7 cellular contexts compared by ENCODE assay signal in genomic region chr15:25849431-25849921, GRCh38. TPM values are rescaled to one million over a fixed set of nuclear protein-coding genes. Genes with fewer than 3 reads are reported as not detected.
A peak's percentile ranks its signal among the peaks of the same experiment; 100 is the strongest.
DNase-seq lines count a peak whose midpoint lies in the region; ATAC-seq and TF ChIP-seq lines count a peak whose summit lies in the region.

No MANE protein-coding gene starts in this region.

- CTCF ChIA-PET in HEK293 (lab: Yijun Ruan, JAX): no interaction called here

- H3K4me3 ChIP-seq in HEK293 (ENCODE audit: low read depth, low read length) (no peak overlapping the region), skin epidermis (peak overlapping the region in 2 of 7 experiments; percentile 28 to 37)

- peaks cover 0 to 7% of the 10 kb centered on the region in 2 donors for H3K36me3 Mint-ChIP-seq in activated T-cell treated with anti-CD3 and anti-CD28 coated beads, Interleukin-2, amount 50 U/mL, for 72 hours (ENCODE audit: insufficient read depth in 2 of 2)

- H3K36me3 ChIP-seq in HEK293 (ENCODE audit: control insufficient read depth in 2 of 2, insufficient read depth in 1 of 2, low read length in 2 of 2): no peaks in the 10 kb centered on the region

- no peaks in the 10 kb centered on the region for H3K9me3 ChIP-seq in HEK293 (ENCODE audit: control insufficient read depth, insufficient read depth, low read depth, low read length)

- H3K27ac ChIP-seq in HEK293 (ENCODE audit: extremely low read depth, low read depth, low read length) (peak overlapping the region; percentile 80), skin epidermis (peak overlapping the region in 20 of 21 experiments; percentile 19 to 93 (median 81))

- peaks cover 15% of the 10 kb centered on the region for H3K4me1 ChIP-seq in HEK293 (ENCODE audit: control insufficient read depth, insufficient read depth, low read length)

- intact Hi-C loops in left ventricle myocardium superior (cut with micrococcal nuclease): no loop called here

- no peak for TF ChIP-seq CTCF in HEK293 (tag by site-specific recombination; IDR thresholded peaks at IDR 0.05)

- TF ChIP-seq POLR2A in erythroblast (IDR thresholded peaks at IDR 0.05; ENCODE audit: low read length): no peak

- H3K4me3 Mint-ChIP-seq in activated T-cell treated with anti-CD3 and anti-CD28 coated beads, Interleukin-2, amount 50 U/mL, for 72 hours: peak overlapping the region; percentile 90 to 93

- POLR2A ChIA-PET in HEK293 (lab: Yijun Ruan, JAX): no interaction called here

- H3K9me3 Mint-ChIP-seq in activated T-cell treated with anti-CD3 and anti-CD28 coated beads, Interleukin-2, amount 50 U/mL, for 72 hours: no peaks in the 10 kb centered on the region

- no peaks in the 10 kb centered on the region for H3K27me3 Mint-ChIP-seq in activated T-cell treated with anti-CD3 and anti-CD28 coated beads, Interleukin-2, amount 50 U/mL, for 72 hours (ENCODE audit: low read depth)

- DNase-seq in activated T-cell treated with anti-CD3 and anti-CD28 coated beads, Interleukin-2, amount 50 U/mL, for 72 hours: peak in 1 of 2 donors; percentile 41
- DNase-seq in left ventricle myocardium superior (no peak), GM19240 (ENCODE audit: insufficient read length, low spot score) (no peak), erythroblast (lab: John Stamatoyannopoulos, UW) (no peak), NCI-H345 treated with DMSO at 0.1 percent for 48 hours (lab: John Stamatoyannopoulos, UW; ENCODE audit: unreplicated experiment) (no peak)

- H3K27ac Mint-ChIP-seq in activated T-cell treated with anti-CD3 and anti-CD28 coated beads, Interleukin-2, amount 50 U/mL, for 72 hours: peak overlapping the region; percentile 96

- peaks cover 97% of the 10 kb centered on the region for H3K4me1 Mint-ChIP-seq in activated T-cell treated with anti-CD3 and anti-CD28 coated beads, Interleukin-2, amount 50 U/mL, for 72 hours (ENCODE audit: low read depth)

- peak; percentile 16 to 32 for ATAC-seq in activated T-cell treated with anti-CD3 and anti-CD28 coated beads, Interleukin-2, amount 50 U/mL, for 72 hours (replicated peaks in 1 of 2)
- peak; percentile 83 for ATAC-seq in left ventricle myocardium superior

TF ChIP-seq in HEK293, 187 proteins besides CTCF, POLR2A, EP300 and RAD21:
- TF ChIP-seq WT1 (tag by site-specific recombination; IDR thresholded peaks at IDR 0.05): peak; percentile 41
- TF ChIP-seq INSM2 (tag by site-specific recombination; IDR thresholded peaks at IDR 0.05): 0 out of 2 replicates have a peak, but pooled peaks have one; percentile 45
- 0 out of 2 replicates have a peak, but pooled peaks have one; percentile 17 for TF ChIP-seq PATZ1 (tag by site-specific recombination; IDR thresholded peaks at IDR 0.05)
- TF ChIP-seq PRDM6 (tag by site-specific recombination; IDR thresholded peaks at IDR 0.05): peak; percentile 66
- peak; percentile 31; the same call in 1 of the 2 replicates for TF ChIP-seq OSR2 (tag by site-specific recombination; IDR thresholded peaks at IDR 0.05)
- TF ChIP-seq KLF17 (tag by site-specific recombination; IDR thresholded peaks at IDR 0.05): 0 out of 2 replicates have a peak, but pooled peaks have one; percentile 22
- TF ChIP-seq ZNF10 (tag by site-specific recombination; IDR thresholded peaks at IDR 0.05): no peak
- peak; percentile 23; the same call in 1 of the 2 replicates for TF ChIP-seq ZNF423 (tag by site-specific recombination; IDR thresholded peaks at IDR 0.05)
- TF ChIP-seq PRDM1 (tag by site-specific recombination; IDR thresholded peaks at IDR 0.05): 0 out of 2 replicates have a peak, but pooled peaks have one; percentile 49
- no peak for TF ChIP-seq ZNF138 (tag by site-specific recombination; IDR thresholded peaks at IDR 0.05; ENCODE audit: borderline replicate concordance)
TF ChIP-seq in HEK293: peak in this region for 8.

RNA-seq across cellular contexts. Expression of gene ATP10A, which starts 13.7 kb away (rescaled TPM):
- total RNA-seq in activated T-cell treated with anti-CD3 and anti-CD28 coated beads, Interleukin-2, amount 50 U/mL, for 72 hours: 10 to 100 TPM; 21.9 to 25.6 TPM
- 1.2 TPM for total RNA-seq in left ventricle myocardium superior

Comparison
In these comparisons a context has a peak if more than half of its experiments do, and no peak if none do; other contexts are left out.
1. RNA of gene ATP10A, which starts 13.7 kb away (total RNA-seq): 21.9 to 25.6 TPM in activated T-cell treated with anti-CD3 and anti-CD28 coated beads, Interleukin-2, amount 50 U/mL, for 72 hours; 1.2 TPM in left ventricle myocardium superior (single experiment); every median in the first group is over 10 times any median in the second.